11 cellular contexts compared by ENCODE assay signal in the genomic region with DNA sequence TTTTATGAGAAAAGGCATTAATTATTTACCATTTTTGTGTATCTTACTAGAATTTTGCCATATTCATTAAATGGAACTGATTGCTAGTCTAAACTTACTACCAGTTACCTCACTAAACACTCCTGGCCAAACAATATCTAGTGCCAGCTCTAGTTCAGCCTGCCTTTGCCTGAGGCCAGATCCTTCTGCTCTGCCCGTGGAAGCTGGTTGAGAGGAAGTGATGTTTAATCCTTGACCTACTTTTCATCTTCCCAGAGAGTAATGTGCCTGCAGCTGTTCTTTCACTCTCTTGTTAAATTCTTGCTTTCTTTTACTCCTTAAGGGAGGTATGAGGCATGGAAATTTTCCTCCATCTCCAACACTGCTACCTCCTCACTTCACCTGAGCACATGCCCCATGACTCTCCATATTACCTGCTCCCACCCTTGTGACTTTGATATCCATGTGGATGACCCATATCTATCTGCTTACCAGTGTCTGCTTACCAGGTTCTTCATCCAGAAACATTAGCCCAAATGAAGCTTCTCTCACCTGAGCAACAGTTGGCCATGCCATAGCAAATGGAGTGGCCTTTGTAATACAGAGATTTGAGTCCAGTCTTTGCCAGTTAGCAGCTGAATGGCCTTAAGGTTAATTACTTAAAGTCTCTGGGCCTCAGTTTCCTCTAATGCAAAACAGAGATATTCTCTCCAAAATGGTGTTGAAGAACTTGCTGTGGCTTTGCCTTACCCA. TPM values are rescaled to one million over a fixed set of nuclear protein-coding genes. Genes with fewer than 3 reads are reported as not detected.
DNase-seq lines count a peak whose midpoint lies in the region; ATAC-seq and TF ChIP-seq lines count a peak whose summit lies in the region.
"Had no signal": no experiment of that assay in that cellular context is flagged by ENCODE, and none has a peak within 500 bp of the region (broad histone marks: within the 10 kb centered on the region; RNA-seq: fewer than 3 reads in every experiment).

No MANE protein-coding gene starts in this region.

- peaks cover 15% of the 10 kb centered on the region for H3K4me1 Mint-ChIP-seq in T-helper 2 cell treated with Interferon-gamma antibody and Interleukin-4, amounts not matched to agents 5 μg/mL and 100 μg/mL, for 36 hours (ENCODE audit: low read depth)

- no peaks in the 10 kb centered on the region for H3K27me3 ChIP-seq in body of pancreas

- peak; percentile 75 for ATAC-seq in Right ventricle myocardium superior (ENCODE audit: poor library complexity)
- ATAC-seq in body of pancreas, result no peak
- peak; percentile 49 for ATAC-seq in left lobe of liver

- no peak overlapping the region for H3K4me3 Mint-ChIP-seq in T-helper 2 cell treated with Interferon-gamma antibody and Interleukin-4, amounts not matched to agents 5 μg/mL and 100 μg/mL, for 36 hours

- H3K27ac Mint-ChIP-seq in T-helper 2 cell treated with Interferon-gamma antibody and Interleukin-4, amounts not matched to agents 5 μg/mL and 100 μg/mL, for 36 hours, result no peak overlapping the region

- H3K4me3 ChIP-seq in body of pancreas, result no peak overlapping the region

- peaks cover 14% of the 10 kb centered on the region for H3K4me1 ChIP-seq in body of pancreas

- TF ChIP-seq CTCF in body of pancreas (IDR thresholded peaks at IDR 0.05), result no peak

- H3K27me3 Mint-ChIP-seq in T-helper 2 cell treated with Interferon-gamma antibody and Interleukin-4, amounts not matched to agents 5 μg/mL and 100 μg/mL, for 36 hours (ENCODE audit: low read depth), result no peaks in the 10 kb centered on the region

- no peaks in the 10 kb centered on the region for H3K9me3 ChIP-seq in body of pancreas

- peaks cover under 1% of the 10 kb centered on the region for H3K36me3 Mint-ChIP-seq in T-helper 2 cell treated with Interferon-gamma antibody and Interleukin-4, amounts not matched to agents 5 μg/mL and 100 μg/mL, for 36 hours (ENCODE audit: low read depth)

- DNase-seq in Right ventricle myocardium superior, result no peak
- DNase-seq in cardiac septum (ENCODE audit: low spot score), result no peak
- peak in 3 of 4 donors; percentile 24 to 29 (median 28) for DNase-seq in body of pancreas
- DNase-seq in left lobe of liver (ENCODE audit: low spot score), result no peak
- no peak for DNase-seq in SHP77 (lab: John Stamatoyannopoulos, UW)
- no peak for DNase-seq in NCI-H1105 treated with DMSO at 0.1 percent for 48 hours (lab: John Stamatoyannopoulos, UW)
- no peak for DNase-seq in mesenteric fat pad (ENCODE audit: low spot score)
- DNase-seq in T-helper 2 cell treated with Interferon-gamma antibody and Interleukin-4, amounts not matched to agents 5 μg/mL and 100 μg/mL, for 36 hours (ENCODE audit: low spot score), result no peak
- DNase-seq: effector CD4-positive, alpha-beta T cell; stimulated activated CD8-positive, alpha-beta memory T cell treated with anti-CD3 and anti-CD28 coated beads, Interleukin-4, amount 100 ng/mL, for 48 hours had no signal

- H3K27ac ChIP-seq in body of pancreas, result no peak overlapping the region
- H3K27ac ChIP-seq: HL-60 had no signal

- WGBS in body of pancreas, 2 donors, result 0% methylated on average over 1 of the region's 1 CpG

- intact Hi-C loops in Right ventricle myocardium superior (cut with DNase I) (no loop called here), cardiac septum (cut with DNase I) (no loop called here), body of pancreas (cut with DNase I) (no loop called here)

- H3K36me3 ChIP-seq in body of pancreas (replicated peaks in 1 of 2; ENCODE audit: insufficient read depth in 1 of 2, low read depth in 2 of 2), result no peaks in the 10 kb centered on the region

- H3K9me3 Mint-ChIP-seq in T-helper 2 cell treated with Interferon-gamma antibody and Interleukin-4, amounts not matched to agents 5 μg/mL and 100 μg/mL, for 36 hours, result no peaks in the 10 kb centered on the region

- TF ChIP-seq POLR2A in body of pancreas (IDR thresholded peaks at IDR 0.05), result no peak

RNA-seq across cellular contexts. Expression of a gene that starts 53.4 kb away (rescaled TPM):
- 69.9 TPM for total RNA-seq in Right ventricle myocardium superior
- total RNA-seq in cardiac septum, result 59.7 TPM
- total RNA-seq in body of pancreas, result 10 to 100 TPM; 21.1 to 30.9 TPM
- total RNA-seq in left lobe of liver, result 17.5 TPM
- 93.7 TPM for total RNA-seq in mesenteric fat pad

RNA-seq across cellular contexts. Expression of a gene that starts 57.6 kb away (rescaled TPM):
- total RNA-seq in Right ventricle myocardium superior (21.2 TPM), cardiac septum (17.2 TPM), body of pancreas (1 to 10 TPM; 2.0 to 7.8 TPM), left lobe of liver (7.2 TPM), mesenteric fat pad (15.7 TPM)

RNA-seq across cellular contexts. Expression of a gene that starts 57.8 kb away (rescaled TPM):
- total RNA-seq in Right ventricle myocardium superior, result 878 TPM
- total RNA-seq in cardiac septum, result 798 TPM
- 1,000 to 10,000 TPM in 1 of 2 donors, 100 to 1,000 TPM in 1; 385 to 1,128 TPM for total RNA-seq in body of pancreas
- total RNA-seq in left lobe of liver, result 532 TPM
- 1,360 TPM for total RNA-seq in mesenteric fat pad

Comparison
In these comparisons a context has a peak if more than half of its experiments do, and no peak if none do; other contexts are left out.
1. DNase-seq: peak in body of pancreas (3 of 4); none in Right ventricle myocardium superior (single experiment), cardiac septum (single experiment), left lobe of liver (single experiment), SHP77 (0 of 2), NCI-H1105 treated with DMSO at 0.1 percent for 48 hours (single experiment), mesenteric fat pad (single experiment) and T-helper 2 cell treated with Interferon-gamma antibody and Interleukin-4, amounts not matched to agents 5 μg/mL and 100 μg/mL, for 36 hours (single experiment).